Comparison of ENCODE assay signal across 2 cellular contexts in the genomic region with DNA sequence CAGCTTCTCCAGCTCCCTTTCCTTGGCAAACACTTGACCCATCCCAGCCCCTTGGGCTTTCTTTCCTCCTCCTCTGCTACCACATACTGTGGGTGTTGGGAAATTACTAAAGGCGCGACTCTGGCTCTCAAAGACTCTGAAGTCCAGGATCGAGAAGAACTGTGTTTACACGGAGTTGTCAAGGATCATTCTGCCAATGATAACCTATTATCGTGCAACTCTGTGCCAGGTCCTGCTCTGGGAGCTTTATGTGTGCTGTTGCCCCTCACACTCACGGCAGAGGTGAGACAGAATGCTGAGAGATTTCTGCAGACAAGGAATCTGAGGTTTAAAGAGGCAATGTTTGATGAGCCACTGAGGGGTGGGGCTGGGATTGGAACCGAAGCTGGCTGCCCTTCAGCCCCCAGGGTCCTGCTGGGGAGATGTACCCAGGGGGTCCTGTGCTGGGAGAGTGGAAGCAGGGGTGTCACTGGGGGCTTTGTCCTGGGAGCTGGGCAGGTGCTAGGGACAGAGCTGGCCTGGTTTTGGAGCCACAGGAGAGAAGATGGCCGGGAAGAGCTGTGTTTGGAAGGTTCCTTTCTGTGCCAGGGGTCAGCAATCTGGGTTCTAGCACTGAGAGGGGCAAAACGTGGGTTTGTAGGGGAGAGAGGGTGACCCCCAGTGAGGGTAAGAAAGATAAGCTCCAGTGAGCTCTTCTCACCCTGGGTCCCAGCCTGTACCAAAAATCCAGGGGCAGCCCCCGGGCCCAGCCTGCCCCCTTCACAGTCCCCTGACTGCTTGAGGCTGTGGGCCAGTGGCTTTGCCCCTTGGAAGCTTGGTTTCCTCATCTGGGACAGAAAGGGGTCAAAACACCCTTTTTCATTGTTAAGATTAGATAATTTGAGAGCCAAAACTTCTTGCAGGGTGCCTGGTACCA.
TF ChIP-seq lines count a peak whose summit lies in the region.

No MANE protein-coding gene starts in this region.

TF ChIP-seq in HEK293, 187 proteins besides CTCF, POLR2A, EP300 and RAD21 (continued from another document and continues in another):
- TF ChIP-seq, protein P1, sequence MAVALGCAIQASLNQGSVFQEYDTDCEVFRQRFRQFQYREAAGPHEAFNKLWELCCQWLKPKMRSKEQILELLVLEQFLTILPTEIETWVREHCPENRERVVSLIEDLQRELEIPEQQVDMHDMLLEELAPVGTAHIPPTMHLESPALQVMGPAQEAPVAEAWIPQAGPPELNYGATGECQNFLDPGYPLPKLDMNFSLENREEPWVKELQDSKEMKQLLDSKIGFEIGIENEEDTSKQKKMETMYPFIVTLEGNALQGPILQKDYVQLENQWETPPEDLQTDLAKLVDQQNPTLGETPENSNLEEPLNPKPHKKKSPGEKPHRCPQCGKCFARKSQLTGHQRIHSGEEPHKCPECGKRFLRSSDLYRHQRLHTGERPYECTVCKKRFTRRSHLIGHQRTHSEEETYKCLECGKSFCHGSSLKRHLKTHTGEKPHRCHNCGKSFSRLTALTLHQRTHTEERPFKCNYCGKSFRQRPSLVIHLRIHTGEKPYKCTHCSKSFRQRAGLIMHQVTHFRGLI (tag by site-specific recombination; IDR thresholded peaks at IDR 0.05), result no peak
- TF ChIP-seq ZIC2 (tag by site-specific recombination; IDR thresholded peaks at IDR 0.05), result peak; percentile 37
- no peak for TF ChIP-seq ZNF580 (tag by site-specific recombination; IDR thresholded peaks at IDR 0.05)
- no peak for TF ChIP-seq ZNF501 (tag by site-specific recombination; IDR thresholded peaks at IDR 0.05)
- TF ChIP-seq, protein P2, sequence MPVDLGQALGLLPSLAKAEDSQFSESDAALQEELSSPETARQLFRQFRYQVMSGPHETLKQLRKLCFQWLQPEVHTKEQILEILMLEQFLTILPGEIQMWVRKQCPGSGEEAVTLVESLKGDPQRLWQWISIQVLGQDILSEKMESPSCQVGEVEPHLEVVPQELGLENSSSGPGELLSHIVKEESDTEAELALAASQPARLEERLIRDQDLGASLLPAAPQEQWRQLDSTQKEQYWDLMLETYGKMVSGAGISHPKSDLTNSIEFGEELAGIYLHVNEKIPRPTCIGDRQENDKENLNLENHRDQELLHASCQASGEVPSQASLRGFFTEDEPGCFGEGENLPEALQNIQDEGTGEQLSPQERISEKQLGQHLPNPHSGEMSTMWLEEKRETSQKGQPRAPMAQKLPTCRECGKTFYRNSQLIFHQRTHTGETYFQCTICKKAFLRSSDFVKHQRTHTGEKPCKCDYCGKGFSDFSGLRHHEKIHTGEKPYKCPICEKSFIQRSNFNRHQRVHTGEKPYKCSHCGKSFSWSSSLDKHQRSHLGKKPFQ (tag by site-specific recombination; IDR thresholded peaks at IDR 0.05), result no peak
- 0 out of 2 replicates have a peak, but pooled peaks have one; percentile 14 for TF ChIP-seq ZNF223 (tag by site-specific recombination; IDR thresholded peaks at IDR 0.05)
- TF ChIP-seq SALL2 (tag by site-specific recombination; IDR thresholded peaks at IDR 0.05; ENCODE audit: borderline replicate concordance), result no peak
- TF ChIP-seq, protein P3, sequence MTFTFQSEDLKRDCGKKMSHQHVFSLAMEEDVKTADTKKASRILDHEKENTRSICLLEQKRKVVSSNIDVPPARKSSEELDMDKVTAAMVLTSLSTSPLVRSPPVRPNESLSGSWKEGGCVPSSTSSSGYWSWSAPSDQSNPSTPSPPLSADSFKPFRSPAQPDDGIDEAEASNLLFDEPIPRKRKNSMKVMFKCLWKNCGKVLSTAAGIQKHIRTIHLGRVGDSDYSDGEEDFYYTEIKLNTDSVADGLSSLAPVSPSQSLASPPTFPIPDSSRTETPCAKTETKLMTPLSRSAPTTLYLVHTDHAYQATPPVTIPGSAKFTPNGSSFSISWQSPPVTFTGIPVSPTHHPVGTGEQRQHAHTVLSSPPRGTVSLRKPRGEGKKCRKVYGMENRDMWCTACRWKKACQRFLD (tag by site-specific recombination; IDR thresholded peaks at IDR 0.05), result no peak
- TF ChIP-seq, protein P4, sequence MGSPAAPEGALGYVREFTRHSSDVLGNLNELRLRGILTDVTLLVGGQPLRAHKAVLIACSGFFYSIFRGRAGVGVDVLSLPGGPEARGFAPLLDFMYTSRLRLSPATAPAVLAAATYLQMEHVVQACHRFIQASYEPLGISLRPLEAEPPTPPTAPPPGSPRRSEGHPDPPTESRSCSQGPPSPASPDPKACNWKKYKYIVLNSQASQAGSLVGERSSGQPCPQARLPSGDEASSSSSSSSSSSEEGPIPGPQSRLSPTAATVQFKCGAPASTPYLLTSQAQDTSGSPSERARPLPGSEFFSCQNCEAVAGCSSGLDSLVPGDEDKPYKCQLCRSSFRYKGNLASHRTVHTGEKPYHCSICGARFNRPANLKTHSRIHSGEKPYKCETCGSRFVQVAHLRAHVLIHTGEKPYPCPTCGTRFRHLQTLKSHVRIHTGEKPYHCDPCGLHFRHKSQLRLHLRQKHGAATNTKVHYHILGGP (tag by site-specific recombination; IDR thresholded peaks at IDR 0.05), result no peak
- TF ChIP-seq ZNF394 (tag by site-specific recombination; IDR thresholded peaks at IDR 0.05; ENCODE audit: borderline replicate concordance), result no peak
- peak; percentile 95 for TF ChIP-seq PRDM10 (tag by site-specific recombination; IDR thresholded peaks at IDR 0.05)

TF ChIP-seq in WTC11, 78 proteins besides CTCF, POLR2A, EP300 and RAD21 (continued from another document):
- TF ChIP-seq, protein P5, sequence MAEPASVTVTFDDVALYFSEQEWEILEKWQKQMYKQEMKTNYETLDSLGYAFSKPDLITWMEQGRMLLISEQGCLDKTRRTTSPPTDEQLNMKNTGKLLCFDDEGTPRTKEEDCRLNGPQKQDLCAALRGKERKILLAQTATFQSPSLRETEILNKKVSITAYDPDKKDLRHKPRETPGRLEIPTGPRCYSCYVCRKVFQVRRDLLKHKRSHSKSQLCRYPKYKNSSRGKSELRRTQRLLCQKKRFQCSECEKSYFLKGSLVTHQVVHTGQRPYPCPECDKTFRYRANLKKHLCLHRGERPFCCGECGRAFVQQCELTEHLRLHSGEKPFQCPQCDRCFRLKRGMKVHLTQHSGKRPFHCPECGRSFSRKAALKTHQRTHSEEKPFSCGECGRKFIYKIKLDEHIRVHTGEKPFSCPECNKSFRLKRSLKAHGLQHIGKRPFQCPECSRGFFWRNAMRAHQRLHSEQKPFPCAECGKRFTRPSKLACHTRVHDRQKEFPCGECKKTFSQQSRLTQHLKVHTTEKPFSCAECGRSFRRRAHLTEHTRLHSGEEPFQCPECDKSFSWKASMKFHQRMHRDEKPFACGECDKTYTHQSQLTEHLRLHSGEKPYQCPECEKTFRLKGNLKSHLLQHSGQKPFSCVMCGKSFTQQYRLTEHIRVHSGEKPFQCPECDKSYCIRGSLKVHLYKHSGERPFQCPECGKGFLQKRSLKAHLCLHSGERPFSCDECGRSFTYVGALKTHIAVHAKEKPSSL (CRISPR knock-in tag; conservative IDR thresholded peaks at IDR 0.05), result no peak
- TF ChIP-seq ESRRA (CRISPR knock-in tag; IDR thresholded peaks at IDR 0.05; ENCODE audit: borderline replicate concordance), result no peak
- TF ChIP-seq NFE2L1 (CRISPR knock-in tag; IDR thresholded peaks at IDR 0.05), result no peak
- TF ChIP-seq CREM (CRISPR knock-in tag; IDR thresholded peaks at IDR 0.05), result no peak
- no peak for TF ChIP-seq TEAD4 (CRISPR knock-in tag; IDR thresholded peaks at IDR 0.05)
- no peak for TF ChIP-seq ZNF512 (CRISPR knock-in tag; IDR thresholded peaks at IDR 0.05; ENCODE audit: borderline replicate concordance)
- no peak for TF ChIP-seq SP1 (CRISPR knock-in tag; conservative IDR thresholded peaks at IDR 0.05)
